In the genomic region with DNA sequence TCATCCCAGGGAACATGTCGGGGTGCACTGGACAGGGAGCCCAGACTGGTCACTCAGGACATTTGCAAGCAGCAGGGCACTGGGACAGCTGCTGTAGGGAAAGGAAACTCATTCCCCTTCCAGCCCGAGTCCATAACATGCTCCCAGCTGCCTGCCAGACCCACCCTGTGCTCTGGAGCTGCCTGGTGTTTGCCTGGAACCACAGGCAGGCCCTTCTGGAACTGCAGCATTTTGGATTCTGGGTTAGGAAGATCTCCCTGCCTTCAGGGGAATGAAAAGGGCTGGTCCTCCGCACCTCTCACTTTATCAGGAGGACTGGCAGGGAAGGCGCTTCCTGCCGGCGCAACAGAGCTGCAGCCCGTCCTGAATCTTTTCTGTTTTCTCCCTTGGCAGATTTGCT, we compare ENCODE assay signal across 27 cellular contexts. TPM values are rescaled to one million over a fixed set of nuclear protein-coding genes. Genes with fewer than 3 reads are reported as not detected.
DNase-seq lines count a peak whose midpoint lies in the region; ATAC-seq and TF ChIP-seq lines count a peak whose summit lies in the region.
"Had no signal": no experiment of that assay in that cellular context is flagged by ENCODE, and none has a peak within 500 bp of the region (broad histone marks: within the 10 kb centered on the region; RNA-seq: fewer than 3 reads in every experiment).

No MANE protein-coding gene starts in this region.

- POLR2A ChIA-PET in IMR-90 (lab: Charles Lee; ENCODE audit: unreplicated experiment) = no interaction called here

- no peak overlapping the region for H3K27ac ChIP-seq in IMR-90 (ENCODE audit: insufficient read depth, low read length)
- H3K27ac ChIP-seq in mesenchymal stem cell (ENCODE audit: low read length, poor library complexity, severe bottlenecking) = no peak overlapping the region
- no peak overlapping the region for H3K27ac ChIP-seq in sigmoid colon
- H3K27ac ChIP-seq: BLaER1, left ventricle myocardium inferior, thoracic aorta had no signal

- CTCF ChIA-PET in Calu3 (lab: Charles Lee) (no interaction called here), IMR-90 (lab: Yijun Ruan, JAX) (no interaction called here)

- no peak overlapping the region for H3K18ac ChIP-seq in IMR-90 (ENCODE audit: low read depth, low read length)
- no peak overlapping the region for H3K18ac ChIP-seq in mesenchymal stem cell (ENCODE audit: low read depth in 1 of 2, low read length in 2 of 2)

- H2AK9ac ChIP-seq in IMR-90 (replicated peaks; ENCODE audit: low read depth, low read length, poor library complexity) = no peak overlapping the region

- H4K5ac ChIP-seq in IMR-90 (ENCODE audit: low read depth, low read length) = no peak overlapping the region

- peak overlapping the region; percentile 18 for H3K27ac Mint-ChIP-seq in Calu3 (ENCODE audit: unreplicated experiment)
- H3K27ac Mint-ChIP-seq: activated CD8-positive, alpha-beta T cell treated with anti-CD3 and anti-CD28 coated beads, Interleukin-2, amount 10 ng/mL, durations not matched to agents 7 days and 5 days; dendritic cell treated with granulocyte-macrophage colony-stimulating factor and Interleukin-4, amounts not matched to agents 40 ng/mL and 50 ng/mL, for 4 days; T-helper 1 cell treated with Interleukin-12 subunit alpha and Interleukin-12 subunit beta and Interleukin-4 antibody, amounts not matched to agents 30 μg/mL and 1 μg/mL, for 36 hours had no signal

- H3K27me3 ChIP-seq in IMR-90 (ENCODE audit: control insufficient read depth, insufficient read depth, low read length) = no peaks in the 10 kb centered on the region
- no peaks in the 10 kb centered on the region for H3K27me3 ChIP-seq in mesenchymal stem cell (ENCODE audit: control insufficient read depth in 1 of 2, insufficient read depth in 1 of 2, low read length in 2 of 2)
- H3K27me3 ChIP-seq in sigmoid colon = no peaks in the 10 kb centered on the region
- H3K27me3 ChIP-seq: BLaER1 had no signal

- TF ChIP-seq EP300 in sigmoid colon (IDR thresholded peaks at IDR 0.05) = no peak

- ATAC-seq in IMR-90 (ENCODE audit: low read depth) (no peak), GM21723 (IDR thresholded peaks at IDR 0.05; ENCODE audit: unreplicated experiment) (no peak)
- ATAC-seq: activated CD8-positive, alpha-beta T cell treated with anti-CD3 and anti-CD28 coated beads, Interleukin-2, amount 10 ng/mL, durations not matched to agents 7 days and 5 days; GM12878; naive thymus-derived CD8-positive, alpha-beta T cell had no signal

- H2BK15ac ChIP-seq in IMR-90 (ENCODE audit: low read depth, low read length) (no peak overlapping the region), mesenchymal stem cell (ENCODE audit: low read depth, poor library complexity, severe bottlenecking) (no peak overlapping the region)

- H2BK5ac ChIP-seq in IMR-90 (ENCODE audit: low read depth, low read length, poor library complexity, severe bottlenecking) (no peak overlapping the region), mesenchymal stem cell (ENCODE audit: low read depth, low read length, poor library complexity, severe bottlenecking) (no peak overlapping the region)

- no peak overlapping the region for H3K56ac ChIP-seq in IMR-90 (ENCODE audit: extremely low read depth, insufficient read depth, low read length)

- H3K4me1 ChIP-seq in IMR-90 (ENCODE audit: control insufficient read depth, insufficient read depth, low read length) (no peaks in the 10 kb centered on the region), mesenchymal stem cell (ENCODE audit: control insufficient read depth, insufficient read depth, low read depth, low read length) (no peaks in the 10 kb centered on the region), sigmoid colon (no peaks in the 10 kb centered on the region)

- dilution Hi-C loops in IMR-90 (cut with HindIII; ENCODE audit: low sequenced_read_pairs, unreplicated experiment) = no loop called here

- H4K91ac ChIP-seq in IMR-90 (ENCODE audit: insufficient read depth, low read depth, low read length) (no peak overlapping the region), mesenchymal stem cell (ENCODE audit: low read length) (no peak overlapping the region)

- no peak overlapping the region for H3K4me3 Mint-ChIP-seq in Calu3 (ENCODE audit: low read depth, unreplicated experiment)
- H3K4me3 Mint-ChIP-seq: activated CD8-positive, alpha-beta T cell treated with anti-CD3 and anti-CD28 coated beads, Interleukin-2, amount 10 ng/mL, durations not matched to agents 7 days and 5 days; dendritic cell treated with granulocyte-macrophage colony-stimulating factor and Interleukin-4, amounts not matched to agents 40 ng/mL and 50 ng/mL, for 4 days; naive thymus-derived CD8-positive, alpha-beta T cell; T-helper 1 cell treated with Interleukin-12 subunit alpha and Interleukin-12 subunit beta and Interleukin-4 antibody, amounts not matched to agents 30 μg/mL and 1 μg/mL, for 36 hours had no signal

- H3K4me2 ChIP-seq in IMR-90 (ENCODE audit: low read depth, low read length) (no peak overlapping the region), mesenchymal stem cell (ENCODE audit: low read length, poor library complexity, severe bottlenecking) (no peak overlapping the region)
- H3K4me2 ChIP-seq: BLaER1, SK-N-SH, smooth muscle cell had no signal

- H2AK5ac ChIP-seq in IMR-90 (ENCODE audit: low read depth, low read length) (no peak overlapping the region), mesenchymal stem cell (ENCODE audit: low read length, severe bottlenecking) (no peak overlapping the region)

- H3K9me1 ChIP-seq in IMR-90 (ENCODE audit: insufficient read depth, low read length) = 0 out of 2 replicates have a peak, but pooled peaks cover 6% of the 10 kb centered on the region

- no peak overlapping the region for H2BK20ac ChIP-seq in IMR-90 (ENCODE audit: low read depth, low read length)

- no peak overlapping the region for H4K8ac ChIP-seq in IMR-90 (ENCODE audit: low read depth in 2 of 2, low read length in 2 of 2)
- H4K8ac ChIP-seq in mesenchymal stem cell (ENCODE audit: low read length) = no peak overlapping the region

- H3K4me3 ChIP-seq in IMR-90 (ENCODE audit: insufficient read depth, low read depth, low read length) = no peak overlapping the region
- H3K4me3 ChIP-seq in mesenchymal stem cell (ENCODE audit: insufficient read depth in 1 of 2, low read depth in 1 of 2, low read length in 2 of 2) = no peak overlapping the region
- no peak overlapping the region for H3K4me3 ChIP-seq in sigmoid colon
- H3K4me3 ChIP-seq: BLaER1, GM12878, left ventricle myocardium inferior, smooth muscle cell, thoracic aorta had no signal

- no peak overlapping the region for H2BK12ac ChIP-seq in mesenchymal stem cell (ENCODE audit: low read length in 2 of 2)

- H3K9me3 Mint-ChIP-seq in Calu3 (ENCODE audit: low read depth, unreplicated experiment) = peaks cover 6% of the 10 kb centered on the region

- no peak for TF ChIP-seq RAD21 in IMR-90 (IDR thresholded peaks at IDR 0.05; ENCODE audit: low read length)

- H3K9ac ChIP-seq in IMR-90 (ENCODE audit: low read depth, low read length) = no peak overlapping the region
- peak overlapping the region; percentile 28 for H3K9ac ChIP-seq in mesenchymal stem cell (ENCODE audit: low read length)
- H3K9ac ChIP-seq: BLaER1, SK-N-SH had no signal

- H4K20me1 ChIP-seq in IMR-90 (ENCODE audit: insufficient read depth, low read length) = no peaks in the 10 kb centered on the region
- H4K20me1 ChIP-seq: BLaER1 had no signal

- in situ Hi-C loops in IMR-90 (cut with MboI; ENCODE audit: low sequenced_read_pairs) = no loop called here

- 87% methylated on average over 5 of the region's 7 CpGs; no CpG with 5 or more reads in 1 of the 2 experiments for WGBS in IMR-90 (ENCODE audit: extremely low coverage in 2 of 2, insufficient read length in 1 of 2), 2 experiments
- WGBS in mesenchymal stem cell = 82% methylated on average over 7 of the region's 7 CpGs
- 89 to 94% methylated on average over 7 of the region's 7 CpGs for WGBS in sigmoid colon, 2 donors

- no peaks in the 10 kb centered on the region for H3K27me3 Mint-ChIP-seq in Calu3 (ENCODE audit: unreplicated experiment)
- H3K27me3 Mint-ChIP-seq: dendritic cell treated with granulocyte-macrophage colony-stimulating factor and Interleukin-4, amounts not matched to agents 40 ng/mL and 50 ng/mL, for 4 days; naive thymus-derived CD8-positive, alpha-beta T cell had no signal

- H3K36me3 ChIP-seq in IMR-90 (ENCODE audit: control insufficient read depth, insufficient read depth, low read length) (peaks cover 36% of the 10 kb centered on the region), mesenchymal stem cell (ENCODE audit: control insufficient read depth in 1 of 2, insufficient read depth in 2 of 2, low read depth in 1 of 2, low read length in 2 of 2) (peaks cover 59 to 67% of the 10 kb centered on the region in 2 experiments), sigmoid colon (peaks cover 0 to 17% (median 11%) of the 10 kb centered on the region in 4 donors)

- TF ChIP-seq CTCF in Calu3 (IDR thresholded peaks at IDR 0.05; ENCODE audit: unreplicated experiment) (no peak), IMR-90 (conservative IDR thresholded peaks at IDR 0.05; ENCODE audit: low read depth, low read length) (no peak), sigmoid colon (IDR thresholded peaks at IDR 0.05) (no peak)

- H3K23ac ChIP-seq in IMR-90 (ENCODE audit: low read depth, low read length) (no peak overlapping the region; the same call in 1 of the 2 replicates), mesenchymal stem cell (ENCODE audit: low read length in 2 of 2) (no peak overlapping the region)

- no peak for TF ChIP-seq POLR2A in IMR-90 (IDR thresholded peaks at IDR 0.05; ENCODE audit: low read depth, low read length)
- no peak for TF ChIP-seq POLR2A in sigmoid colon (IDR thresholded peaks at IDR 0.05)

- H3K4ac ChIP-seq in IMR-90 (ENCODE audit: low read depth, low read length) (no peak overlapping the region), mesenchymal stem cell (ENCODE audit: low read depth in 1 of 2, low read length in 2 of 2) (no peak overlapping the region)

- BruUV-seq in Calu3 (replicated peaks; lab: Mats Ljungman, UMichigan) (no TSS peak), IMR-90 (replicated peaks; lab: Mats Ljungman, UMichigan) (no TSS peak)

- peaks cover 38% of the 10 kb centered on the region for H3K36me3 Mint-ChIP-seq in Calu3 (ENCODE audit: insufficient read depth, unreplicated experiment)

- H2BK120ac ChIP-seq in IMR-90 (ENCODE audit: low read depth, low read length) (no peak overlapping the region), mesenchymal stem cell (ENCODE audit: low read depth, low read length) (no peak overlapping the region)

- H3K4me1 Mint-ChIP-seq in Calu3 (ENCODE audit: low read depth, unreplicated experiment) = no peaks in the 10 kb centered on the region

- H2AFZ ChIP-seq in IMR-90 (replicated peaks; ENCODE audit: low read length, poor library complexity) (peak overlapping the region; percentile 33), mesenchymal stem cell (ENCODE audit: low read depth, low read length) (no peak overlapping the region)

- H3K79me1 ChIP-seq in IMR-90 (ENCODE audit: low read depth in 1 of 2, low read length in 2 of 2) (peaks cover 13 to 40% of the 10 kb centered on the region in 2 experiments), mesenchymal stem cell (replicated peaks; ENCODE audit: low read length, poor library complexity, severe bottlenecking) (peaks cover 14% of the 10 kb centered on the region)

- intact Hi-C loops in Calu3 (cut with micrococcal nuclease; ENCODE audit: unreplicated experiment) (no loop called here), IMR-90 (cut with micrococcal nuclease) (no loop called here), sigmoid colon (cut with DNase I) (no loop called here)

- DNase-seq in Calu3 = no peak
- DNase-seq in IMR-90 = no peak
- no peak for DNase-seq in mesenchymal stem cell
- peak; percentile 52 for DNase-seq in sigmoid colon
- no peak for DNase-seq in activated gamma-delta T cell treated with Interleukin-2 at 50 U/mL for 16 hours
- no peak for DNase-seq in foreskin melanocyte
- DNase-seq: activated CD8-positive, alpha-beta T cell treated with anti-CD3 and anti-CD28 coated beads, Interleukin-2, amount 10 ng/mL, durations not matched to agents 7 days and 5 days; activated naive CD4-positive, alpha-beta T cell; activated T-cell treated with anti-CD3 and anti-CD28 coated beads for 4 hours; central memory CD4-positive, alpha-beta T cell; DMS153; left ventricle myocardium inferior; midbrain; MM.1S; NCI-H1417 treated with DMSO at 0.1 percent for 48 hours; NCI-H524 treated with DMSO at 0.1 percent for 48 hours; SK-N-SH; stimulated activated CD4-positive, alpha-beta T cell treated with anti-CD3 and anti-CD28 coated beads, Interleukin-1b, Interleukin-23, amount 100 ng/mL, for 48 hours; stimulated activated naive CD8-positive, alpha-beta T cell treated with anti-CD3 and anti-CD28 coated beads, Interleukin-15, Interleukin-2, amounts not matched to agents 100 U/mL and 50 U/mL, for 24 hours had no signal

- H3K9me3 ChIP-seq in IMR-90 (ENCODE audit: control insufficient read depth, insufficient read depth, low read length) (peaks cover 10% of the 10 kb centered on the region), mesenchymal stem cell (ENCODE audit: control insufficient read depth, low read length) (peaks cover 16% of the 10 kb centered on the region), sigmoid colon (peaks cover 0 to 3% (median 1%) of the 10 kb centered on the region in 4 donors)
- H3K9me3 ChIP-seq: SK-N-SH had no signal

- no peak overlapping the region for H3K14ac ChIP-seq in IMR-90 (replicated peaks; ENCODE audit: low read depth, low read length)
- no peak overlapping the region for H3K14ac ChIP-seq in mesenchymal stem cell (ENCODE audit: low read length in 2 of 2)

RNA-seq across cellular contexts. Expression of gene MEAK7, which starts 41.2 kb away (rescaled TPM):
- total RNA-seq in Calu3 (2022) (27.6 and 29.5 TPM in 2 replicates), IMR-90 (2012; rRNA removed) (27.4 and 27.8 TPM in 2 replicates), sigmoid colon (10 to 100 TPM; 10.0 to 13.7 (median 12.1) TPM)
- polyA plus RNA-seq in IMR-90 (2012; rRNA removed) (36.0 and 39.0 TPM in 2 replicates), sigmoid colon (10 to 100 TPM in 1 of 3 donors, 1 to 10 TPM in 2; 4.2 to 12.2 (median 8.6) TPM)
- polyA plus RNA-seq in IMR-90 (2012; cell fraction: cytosol; rRNA removed) = 25.1 and 29.9 TPM in 2 replicates
- 31.0 and 35.1 TPM in 2 replicates for polyA plus RNA-seq in IMR-90 (2012; cell fraction: nucleus; rRNA removed; ENCODE audit: low replicate concordance)
- 13.8 TPM for polyA plus RNA-seq in mesenchymal stem cell (2013, experiment 1 of 2)
- polyA plus RNA-seq in mesenchymal stem cell (2013, experiment 2 of 2) = 14.8 TPM
